Comparison of ENCODE assay signal across 15 cellular contexts in genomic region chr5:157750320-157750719, GRCh38. TPM values are rescaled to one million over a fixed set of nuclear protein-coding genes. Genes with fewer than 3 reads are reported as not detected.
A peak's percentile ranks its signal among the peaks of the same experiment; 100 is the strongest.
DNase-seq lines count a peak whose midpoint lies in the region; ATAC-seq and TF ChIP-seq lines count a peak whose summit lies in the region.
"Had no signal": no experiment of that assay in that cellular context is flagged by ENCODE, and none has a peak within 500 bp of the region (broad histone marks: within the 10 kb centered on the region; RNA-seq: fewer than 3 reads in every experiment).

No MANE protein-coding gene starts in this region.

- H3K4me3 Mint-ChIP-seq in activated CD4-positive, alpha-beta memory T cell treated with anti-CD3 and anti-CD28 coated beads for 36 hours = no peak overlapping the region
- H3K4me3 Mint-ChIP-seq in CD4-positive, alpha-beta T cell = no peak overlapping the region
- H3K4me3 Mint-ChIP-seq: activated naive CD4-positive, alpha-beta T cell treated with anti-CD3 and anti-CD28 coated beads, Interleukin-2, amount 10 ng/mL, durations not matched to agents 7 days and 5 days; CD4-positive, alpha-beta memory T cell; endodermal cell had no signal

- H3K9me3 ChIP-seq in HEK293 (ENCODE audit: control insufficient read depth, insufficient read depth, low read depth, low read length) (no peaks in the 10 kb centered on the region), adipocyte (ENCODE audit: control insufficient read depth, low read length) (no peaks in the 10 kb centered on the region), smooth muscle cell (replicated peaks; ENCODE audit: low read depth) (no peaks in the 10 kb centered on the region)
- H3K9me3 ChIP-seq in CD4-positive, alpha-beta T cell (ENCODE audit: control insufficient read depth, low read length) = no peaks in the 10 kb centered on the region

- no peak for TF ChIP-seq CTCF in HEK293 (tag by site-specific recombination; IDR thresholded peaks at IDR 0.05)
- no peak for TF ChIP-seq CTCF in smooth muscle cell (IDR thresholded peaks at IDR 0.05; ENCODE audit: borderline replicate concordance, insufficient read depth, poor library complexity, severe bottlenecking)
- no peak for TF ChIP-seq CTCF in CD4-positive, alpha-beta T cell (IDR thresholded peaks at IDR 0.05)

- peak; percentile 17 for DNase-seq in adipocyte (ENCODE audit: low read depth)
- DNase-seq in foreskin melanocyte = peak; percentile 44
- DNase-seq in smooth muscle cell (lab: John Stamatoyannopoulos, UW; ENCODE audit: unreplicated experiment) = no peak
- no peak for DNase-seq in DMS 273 (lab: John Stamatoyannopoulos, UW; ENCODE audit: unreplicated experiment)
- no peak for DNase-seq in activated CD4-positive, alpha-beta memory T cell treated with anti-CD3 and anti-CD28 coated beads for 36 hours
- DNase-seq in CD4-positive, alpha-beta T cell = no peak
- DNase-seq in NOMO-1 treated with DMSO at 0.1 percent for 48 hours (lab: John Stamatoyannopoulos, UW; ENCODE audit: unreplicated experiment) = no peak
- DNase-seq: activated naive CD4-positive, alpha-beta T cell treated with anti-CD3 and anti-CD28 coated beads, Interleukin-2, amount 10 ng/mL, durations not matched to agents 7 days and 5 days; CD4-positive, alpha-beta memory T cell; endodermal cell; islet precursor cell; NCI-H2081 treated with DMSO at 0.1 percent for 48 hours; T-helper 2 cell had no signal

- H3K27me3 Mint-ChIP-seq in activated CD4-positive, alpha-beta memory T cell treated with anti-CD3 and anti-CD28 coated beads for 36 hours = no peaks in the 10 kb centered on the region
- H3K27me3 Mint-ChIP-seq in CD4-positive, alpha-beta T cell = no peaks in the 10 kb centered on the region
- H3K27me3 Mint-ChIP-seq: activated naive CD4-positive, alpha-beta T cell treated with anti-CD3 and anti-CD28 coated beads, Interleukin-2, amount 10 ng/mL, durations not matched to agents 7 days and 5 days; CD4-positive, alpha-beta memory T cell had no signal

- H3K4me1 Mint-ChIP-seq in activated CD4-positive, alpha-beta memory T cell treated with anti-CD3 and anti-CD28 coated beads for 36 hours (ENCODE audit: low read depth) = peaks cover 46% of the 10 kb centered on the region
- H3K4me1 Mint-ChIP-seq in CD4-positive, alpha-beta T cell (ENCODE audit: low read depth) = peaks cover 12% of the 10 kb centered on the region
- H3K4me1 Mint-ChIP-seq: endodermal cell had no signal

- H3K27me3 ChIP-seq in adipocyte (replicated peaks; ENCODE audit: control insufficient read depth, insufficient read depth, low read length) (no peaks in the 10 kb centered on the region), smooth muscle cell (ENCODE audit: low read depth) (no peaks in the 10 kb centered on the region)
- no peaks in the 10 kb centered on the region for H3K27me3 ChIP-seq in CD4-positive, alpha-beta T cell (ENCODE audit: control insufficient read depth, insufficient read depth, low read length)

- H3K27ac ChIP-seq in HEK293 (ENCODE audit: extremely low read depth, low read depth, low read length) (no peak overlapping the region), smooth muscle cell (ENCODE audit: low read depth) (no peak overlapping the region)
- no peak overlapping the region for H3K27ac ChIP-seq in CD4-positive, alpha-beta T cell (ENCODE audit: low read depth, low read length)
- H3K27ac ChIP-seq: parathyroid adenoma had no signal

- H3K9ac ChIP-seq in adipocyte (ENCODE audit: low read length) (no peak overlapping the region), smooth muscle cell (ENCODE audit: low read depth) (no peak overlapping the region)
- H3K9ac ChIP-seq: parathyroid adenoma had no signal

- no peak for ATAC-seq in CD4-positive, alpha-beta T cell (ENCODE audit: poor library complexity)

- CTCF ChIA-PET in HEK293 (lab: Yijun Ruan, JAX) = interaction anchor here (0.6 to 1.4 kb wide), 3 partner anchors 11 to 76 kb away, joined by 3 read pairs; no protein-coding TSS in a partner anchor
- CTCF ChIA-PET in activated CD4-positive, alpha-beta memory T cell treated with anti-CD3 and anti-CD28 coated beads for 36 hours (lab: Charles Lee) = interaction anchor here (0.9 to 5.5 kb wide), 2 partner anchors 11 to 19 kb away, joined by 3 to 19 read pairs; partner anchors contain the start of gene THG1L
- CTCF ChIA-PET in CD4-positive, alpha-beta T cell (lab: Charles Lee) = interaction anchor here (1.1 kb wide), 1 partner anchor 23 kb away, joined by 3 read pairs; no protein-coding TSS in a partner anchor

- WGBS in smooth muscle cell (ENCODE audit: low lambda C conversion rate) = 100% methylated on average over 1 of the region's 1 CpG

- POLR2A ChIA-PET in HEK293 (lab: Yijun Ruan, JAX) = interaction anchor here (0.6 kb wide), 1 partner anchor 101 kb away, joined by 3 read pairs; no protein-coding TSS in a partner anchor
- POLR2A ChIA-PET in activated CD4-positive, alpha-beta memory T cell treated with anti-CD3 and anti-CD28 coated beads for 36 hours (lab: Charles Lee) = no interaction called here
- POLR2A ChIA-PET in CD4-positive, alpha-beta T cell (lab: Charles Lee) = no interaction called here

- intact Hi-C loops in activated CD4-positive, alpha-beta memory T cell treated with anti-CD3 and anti-CD28 coated beads for 36 hours (cut with micrococcal nuclease) = no loop called here
- intact Hi-C loops in CD4-positive, alpha-beta T cell (cut with DNase I, micrococcal nuclease) = no loop called here

- peak overlapping the region; percentile 3 for H3K4me2 ChIP-seq in smooth muscle cell

- H3K9me3 Mint-ChIP-seq in activated CD4-positive, alpha-beta memory T cell treated with anti-CD3 and anti-CD28 coated beads for 36 hours = no peaks in the 10 kb centered on the region
- no peaks in the 10 kb centered on the region for H3K9me3 Mint-ChIP-seq in CD4-positive, alpha-beta T cell
- H3K9me3 Mint-ChIP-seq: activated naive CD4-positive, alpha-beta T cell treated with anti-CD3 and anti-CD28 coated beads, Interleukin-2, amount 10 ng/mL, durations not matched to agents 7 days and 5 days; CD4-positive, alpha-beta memory T cell; endodermal cell had no signal

- H3K79me2 ChIP-seq in smooth muscle cell (ENCODE audit: low read depth) = peaks cover 5% of the 10 kb centered on the region
- H3K79me2 ChIP-seq: parathyroid adenoma had no signal

- H4K20me1 ChIP-seq in smooth muscle cell (ENCODE audit: low read depth) = no peaks in the 10 kb centered on the region

- peaks cover 2% of the 10 kb centered on the region; the same call in 1 of the 2 replicates for H3K4me1 ChIP-seq in HEK293 (ENCODE audit: control insufficient read depth, insufficient read depth, low read length)
- H3K4me1 ChIP-seq in adipocyte (ENCODE audit: control insufficient read depth, insufficient read depth, low read length) = peaks cover 20% of the 10 kb centered on the region
- peaks cover 3% of the 10 kb centered on the region for H3K4me1 ChIP-seq in smooth muscle cell (ENCODE audit: low read depth)

- H2AFZ ChIP-seq in smooth muscle cell (ENCODE audit: low read depth) = no peak overlapping the region
- H2AFZ ChIP-seq: parathyroid adenoma had no signal

- no peak overlapping the region for H3K27ac Mint-ChIP-seq in activated CD4-positive, alpha-beta memory T cell treated with anti-CD3 and anti-CD28 coated beads for 36 hours
- no peak overlapping the region for H3K27ac Mint-ChIP-seq in CD4-positive, alpha-beta T cell
- H3K27ac Mint-ChIP-seq: activated naive CD4-positive, alpha-beta T cell treated with anti-CD3 and anti-CD28 coated beads, Interleukin-2, amount 10 ng/mL, durations not matched to agents 7 days and 5 days; CD4-positive, alpha-beta memory T cell; endodermal cell had no signal

- H3K36me3 Mint-ChIP-seq in activated CD4-positive, alpha-beta memory T cell treated with anti-CD3 and anti-CD28 coated beads for 36 hours = peaks cover 15% of the 10 kb centered on the region
- peaks cover 38% of the 10 kb centered on the region for H3K36me3 Mint-ChIP-seq in CD4-positive, alpha-beta T cell (ENCODE audit: low read depth)

- H3F3A ChIP-seq in smooth muscle cell (ENCODE audit: low read depth) = no peaks in the 10 kb centered on the region

- H3K36me3 ChIP-seq in HEK293 (ENCODE audit: control insufficient read depth in 2 of 2, insufficient read depth in 1 of 2, low read length in 2 of 2) (peaks cover 20 to 33% of the 10 kb centered on the region in 2 experiments), adipocyte (ENCODE audit: control insufficient read depth, insufficient read depth, low read length, severe bottlenecking) (peaks cover 21% of the 10 kb centered on the region), smooth muscle cell (ENCODE audit: low read depth) (peaks cover 3% of the 10 kb centered on the region)

- no peak overlapping the region for H3K4me3 ChIP-seq in HEK293 (ENCODE audit: low read depth, low read length)
- H3K4me3 ChIP-seq in adipocyte (ENCODE audit: low read length) = no peak overlapping the region
- H3K4me3 ChIP-seq in smooth muscle cell = no peak overlapping the region

TF ChIP-seq in HEK293, 187 proteins besides CTCF, POLR2A, EP300 and RAD21:
- TF ChIP-seq MYNN (tag by site-specific recombination; IDR thresholded peaks at IDR 0.05; ENCODE audit: borderline replicate concordance) = 0 out of 2 replicates have a peak, but pooled peaks have one; percentile 43
- no peak for TF ChIP-seq ZNF175 (tag by site-specific recombination; IDR thresholded peaks at IDR 0.05)
TF ChIP-seq in HEK293: peak in this region for 1.

RNA-seq across cellular contexts. Expression of gene LSM11, which starts 6.8 kb away (rescaled TPM):
- 6.4 and 7.5 TPM in 2 replicates for total RNA-seq in smooth muscle cell
- 2.2 and 2.6 TPM in 2 replicates for polyA plus RNA-seq in smooth muscle cell
- total RNA-seq in activated CD4-positive, alpha-beta memory T cell treated with anti-CD3 and anti-CD28 coated beads for 36 hours = 1 to 10 TPM; 7.4 to 8.0 TPM
- under 1 TPM; 0.49 to 0.70 TPM for total RNA-seq in CD4-positive, alpha-beta T cell

RNA-seq across cellular contexts. Expression of gene THG1L, which starts 19.1 kb away (rescaled TPM):
- 6.5 and 12.9 TPM in 2 replicates for total RNA-seq in smooth muscle cell
- polyA plus RNA-seq in smooth muscle cell = 3.9 and 4.4 TPM in 2 replicates
- total RNA-seq in activated CD4-positive, alpha-beta memory T cell treated with anti-CD3 and anti-CD28 coated beads for 36 hours = 10 to 100 TPM; 28.6 to 33.5 TPM
- 1 to 10 TPM; 4.1 to 4.6 TPM for total RNA-seq in CD4-positive, alpha-beta T cell

Comparison
In these comparisons a context has a peak if more than half of its experiments do, and no peak if none do; other contexts are left out.
1. DNase-seq: peak in adipocyte (single experiment) and foreskin melanocyte (single experiment); none in smooth muscle cell (single experiment), DMS 273 (single experiment), activated CD4-positive, alpha-beta memory T cell treated with anti-CD3 and anti-CD28 coated beads for 36 hours (single experiment), CD4-positive, alpha-beta T cell (0 of 10) and NOMO-1 treated with DMSO at 0.1 percent for 48 hours (single experiment).